In genomic region chr10:89535185-89536012, GRCh38 we compare ENCODE assay signal across 9 cellular contexts. TPM values are rescaled to one million over a fixed set of nuclear protein-coding genes. Genes with fewer than 3 reads are reported as not detected.
DNase-seq lines count a peak whose midpoint lies in the region; ATAC-seq and TF ChIP-seq lines count a peak whose summit lies in the region.
"Had no signal": no experiment of that assay in that cellular context is flagged by ENCODE, and none has a peak within 500 bp of the region (broad histone marks: within the 10 kb centered on the region; RNA-seq: fewer than 3 reads in every experiment).

SLC16A12 (minus strand) TSS chr10:89535594; CDS start chr10:89462578, 73,016 bp downstream.

- peaks cover 12 to 13% of the 10 kb centered on the region in 2 donors for H3K4me1 ChIP-seq in thoracic aorta (ENCODE audit: control insufficient read depth in 1 of 2, low read depth in 2 of 2)
- H3K4me1 ChIP-seq: BLaER1 had no signal

- peaks cover 9% of the 10 kb centered on the region for H3K27me3 ChIP-seq in thoracic aorta (replicated peaks; ENCODE audit: insufficient read depth)
- H3K27me3 ChIP-seq: BLaER1 had no signal

- DNase-seq in NCI-H82 (lab: John Stamatoyannopoulos, UW) (peak; percentile 53), NCI-H82 treated with DMSO at 0.1 percent for 48 hours (lab: John Stamatoyannopoulos, UW; ENCODE audit: unreplicated experiment) (no peak), cardiac fibroblast (ENCODE audit: low read depth in 2 of 2) (peak in 1 of 2 donors; percentile 22), left lobe of liver (ENCODE audit: low spot score) (no peak), thoracic aorta (ENCODE audit: low spot score) (no peak), RKO (ENCODE audit: low spot score) (no peak), NCI-H2171 treated with DMSO at 0.1 percent for 48 hours (lab: John Stamatoyannopoulos, UW) (no peak)

- H3K4me3 ChIP-seq in cardiac fibroblast (replicated peaks in 1 of 2; ENCODE audit: low read depth in 2 of 2, low read length in 2 of 2) = peak within 1 kb of the TSS; percentile 52 to 56
- H3K4me3 ChIP-seq in thoracic aorta = peak within 1 kb of the TSS; percentile 69
- H3K4me3 ChIP-seq: BLaER1 had no signal

- H3K36me3 ChIP-seq in thoracic aorta = no peaks in the 10 kb centered on the region
- H3K36me3 ChIP-seq: BLaER1 had no signal

- TF ChIP-seq CTCF in cardiac fibroblast (IDR thresholded peaks at IDR 0.05; ENCODE audit: low read depth, low read length) = no peak
- TF ChIP-seq CTCF in thoracic aorta (IDR thresholded peaks at IDR 0.05) = peak; percentile 25

- no peak within 1 kb of the TSS for H3K27ac ChIP-seq in thoracic aorta
- H3K27ac ChIP-seq: BLaER1 had no signal

- no peaks in the 10 kb centered on the region for H3K9me3 ChIP-seq in thoracic aorta

- ATAC-seq in left lobe of liver (peak; percentile 79), thoracic aorta (ENCODE audit: insufficient number of reproducible peaks, low FRiP score, low read depth) (no peak), HG03095 (IDR thresholded peaks at IDR 0.05; ENCODE audit: unreplicated experiment) (no peak)

RNA-seq across cellular contexts. Expression of gene SLC16A12, which starts in this region (rescaled TPM):
- total RNA-seq in left lobe of liver (0.38 TPM), thoracic aorta (1 to 10 TPM; 1.2 to 1.5 TPM)

Comparison
In these comparisons a context has a peak if more than half of its experiments do, and no peak if none do; other contexts are left out.
1. Peak in ATAC-seq in left lobe of liver; RNA of the gene not detected or under 1 TPM.